ENCODE assay signal across 25 cellular contexts in genomic region chr12:2992724-2993123, GRCh38.
"Had no signal": no experiment of that assay in that cellular context is flagged by ENCODE, and none has a peak within 500 bp of the region (broad histone marks: within the 10 kb centered on the region; RNA-seq: fewer than 3 reads in every experiment).

No MANE protein-coding gene starts in this region.

- H3K27ac Mint-ChIP-seq: immature natural killer cell; naive thymus-derived CD4-positive, alpha-beta T cell; progenitor cell of endocrine pancreas; stimulated activated effector memory CD8-positive, alpha-beta T cell treated with anti-CD3 and anti-CD28 coated beads, Interleukin-12 subunit alpha, Interleukin-12 subunit beta, amount 100 ng/mL, for 72 hours; stimulated activated naive CD8-positive, alpha-beta T cell treated with anti-CD3 and anti-CD28 coated beads, Interleukin-15, Interleukin-2, amounts not matched to agents 100 ng/mL and 50 ng/mL, for 24 hours had no signal

- DNase-seq: hypothalamus; immature natural killer cell; left colon; left lung; lower lobe of right lung; mammary epithelial cell; mesenchymal stem cell; mucosa of descending colon; naive thymus-derived CD4-positive, alpha-beta T cell; ovary; retina; right cardiac atrium; small intestine; spleen; stimulated activated CD4-positive, alpha-beta T cell treated with anti-CD3 and anti-CD28 coated beads, Interleukin-4, amount 100 ng/mL, for 24 hours; stimulated activated naive CD4-positive, alpha-beta T cell; upper lobe of left lung had no signal

- H3K4me1 ChIP-seq: left lung, lower lobe of right lung, spleen, suprapubic skin, tibial nerve, upper lobe of left lung, vagina had no signal

- H3K27me3 Mint-ChIP-seq: progenitor cell of endocrine pancreas; stimulated activated naive CD8-positive, alpha-beta T cell treated with anti-CD3 and anti-CD28 coated beads, Interleukin-15, Interleukin-2, amounts not matched to agents 100 ng/mL and 50 ng/mL, for 24 hours had no signal

- H3K9me3 ChIP-seq: mucosa of descending colon, ovary, suprapubic skin, upper lobe of left lung, vagina had no signal

- H3K4me3 Mint-ChIP-seq: immature natural killer cell; naive thymus-derived CD4-positive, alpha-beta T cell; nephron; stimulated activated effector memory CD8-positive, alpha-beta T cell treated with anti-CD3 and anti-CD28 coated beads, Interleukin-12 subunit alpha, Interleukin-12 subunit beta, amount 100 ng/mL, for 72 hours; stimulated activated naive CD8-positive, alpha-beta T cell treated with anti-CD3 and anti-CD28 coated beads, Interleukin-15, Interleukin-2, amounts not matched to agents 100 ng/mL and 50 ng/mL, for 24 hours had no signal

- ATAC-seq: left colon; left lung; lower lobe of right lung; mucosa of descending colon; naive thymus-derived CD4-positive, alpha-beta T cell; stimulated activated effector memory CD8-positive, alpha-beta T cell treated with anti-CD3 and anti-CD28 coated beads, Interleukin-12 subunit alpha, Interleukin-12 subunit beta, amount 100 ng/mL, for 72 hours had no signal

- H3K4me1 Mint-ChIP-seq: immature natural killer cell; naive thymus-derived CD4-positive, alpha-beta T cell; stimulated activated effector memory CD8-positive, alpha-beta T cell treated with anti-CD3 and anti-CD28 coated beads, Interleukin-12 subunit alpha, Interleukin-12 subunit beta, amount 100 ng/mL, for 72 hours had no signal

- H3K4me3 ChIP-seq: left lung, lower lobe of right lung, mucosa of descending colon, ovary, spleen, suprapubic skin, thoracic aorta, tibial nerve, upper lobe of left lung, vagina had no signal

- H3K27ac ChIP-seq: left lung, lower lobe of right lung, ovary, spleen, suprapubic skin, thoracic aorta, tibial nerve, upper lobe of left lung, vagina had no signal

- H3K36me3 ChIP-seq: ovary, suprapubic skin, thoracic aorta, vagina had no signal

- H3K36me3 Mint-ChIP-seq: immature natural killer cell; naive thymus-derived CD4-positive, alpha-beta T cell; stimulated activated effector memory CD8-positive, alpha-beta T cell treated with anti-CD3 and anti-CD28 coated beads, Interleukin-12 subunit alpha, Interleukin-12 subunit beta, amount 100 ng/mL, for 72 hours had no signal

- H3K27me3 ChIP-seq: left lung, ovary, spleen, suprapubic skin, tibial nerve, upper lobe of left lung, vagina had no signal
